Comparison of ENCODE assay signal across 8 cellular contexts in the genomic region with DNA sequence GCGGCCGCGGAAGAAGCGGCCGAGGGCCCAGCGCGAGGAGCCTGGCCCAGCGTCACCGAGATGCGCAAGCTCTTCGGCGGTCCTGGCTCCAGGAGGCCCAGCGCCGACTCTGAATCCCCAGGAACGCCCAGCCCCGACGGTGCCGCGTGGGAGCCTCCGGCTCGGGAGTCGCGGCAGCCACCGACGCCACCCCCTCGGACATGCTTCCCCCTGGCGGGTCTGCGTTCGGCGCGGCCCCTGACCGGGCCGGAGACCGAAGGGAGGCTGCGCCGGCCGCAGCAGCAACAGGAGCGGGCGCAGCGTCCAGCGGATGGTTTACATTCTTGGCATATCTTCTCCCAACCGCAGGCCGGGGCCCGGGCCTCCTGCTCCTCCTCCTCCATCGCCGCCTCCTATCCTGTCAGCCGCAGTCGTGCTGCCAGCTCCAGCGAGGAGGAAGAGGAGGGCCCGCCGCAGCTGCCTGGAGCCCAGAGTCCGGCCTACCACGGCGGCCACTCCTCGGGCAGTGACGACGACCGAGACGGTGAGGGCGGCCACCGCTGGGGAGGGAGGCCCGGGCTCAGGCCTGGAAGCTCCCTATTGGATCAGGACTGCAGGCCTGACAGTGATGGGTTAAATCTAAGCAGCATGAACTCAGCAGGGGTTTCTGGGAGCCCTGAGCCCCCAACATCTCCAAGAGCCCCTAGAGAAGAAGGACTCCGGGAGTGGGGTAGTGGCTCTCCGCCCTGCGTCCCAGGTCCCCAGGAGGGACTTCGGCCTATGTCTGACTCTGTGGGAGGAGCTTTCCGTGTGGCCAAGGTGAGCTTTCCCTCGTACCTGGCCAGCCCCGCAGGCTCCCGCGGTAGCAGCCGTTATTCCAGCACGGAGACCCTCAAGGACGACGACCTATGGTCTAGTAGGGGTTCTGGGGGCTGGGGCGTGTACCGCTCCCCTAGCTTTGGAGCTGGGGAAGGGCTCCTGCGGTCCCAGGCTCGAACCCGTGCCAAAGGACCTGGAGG. TPM values are rescaled to one million over a fixed set of nuclear protein-coding genes. Genes with fewer than 3 reads are reported as not detected.
DNase-seq lines count a peak whose midpoint lies in the region; ATAC-seq and TF ChIP-seq lines count a peak whose summit lies in the region.

No MANE protein-coding gene starts in this region.

- ATAC-seq in body of pancreas (peak; percentile 53), HG03025 (IDR thresholded peaks at IDR 0.05; ENCODE audit: low FRiP score, unreplicated experiment) (no peak)

- TF ChIP-seq EP300 in Ishikawa (IDR thresholded peaks at IDR 0.05; ENCODE audit: borderline replicate concordance) = peak; percentile 48

- peaks cover 57% of the 10 kb centered on the region for H3K4me1 ChIP-seq in body of pancreas
- H3K4me1 ChIP-seq in iPS-15b (ENCODE audit: control insufficient read depth, insufficient read depth, low read length) = no peaks in the 10 kb centered on the region

- no peaks in the 10 kb centered on the region for H3K27me3 ChIP-seq in body of pancreas
- H3K27me3 ChIP-seq in iPS-15b (ENCODE audit: control insufficient read depth, insufficient read depth, low read length) = peaks cover 35% of the 10 kb centered on the region

- H3K9me3 ChIP-seq in body of pancreas = no peaks in the 10 kb centered on the region
- no peaks in the 10 kb centered on the region for H3K9me3 ChIP-seq in iPS-15b (ENCODE audit: control insufficient read depth, insufficient read depth, low read length)

- TF ChIP-seq CTCF in body of pancreas (IDR thresholded peaks at IDR 0.05) = no peak

- H3K9ac ChIP-seq in iPS-15b (ENCODE audit: low read depth, low read length) = no peak overlapping the region

- peak overlapping the region; percentile 71 to 96 (median 90) for H3K27ac ChIP-seq in body of pancreas

- H3K4me3 ChIP-seq in body of pancreas = peak overlapping the region; percentile 34 to 45
- peak overlapping the region; percentile 83 for H3K4me3 ChIP-seq in iPS-15b (ENCODE audit: low read depth, low read length)
- H3K4me3 ChIP-seq in skeletal muscle cell (ENCODE audit: low read depth, low read length) = peak overlapping the region; percentile 64

- H3K36me3 ChIP-seq in body of pancreas (replicated peaks in 1 of 2; ENCODE audit: insufficient read depth in 1 of 2, low read depth in 2 of 2) (no peaks in the 10 kb centered on the region), iPS-15b (ENCODE audit: control insufficient read depth, insufficient read depth, low read length) (no peaks in the 10 kb centered on the region)

- intact Hi-C loops in body of pancreas (cut with DNase I) = no loop called here

- DNase-seq in COLO829 (ENCODE audit: low spot score) (peak; percentile 74), body of pancreas (peak; percentile 65 to 86 (median 80)), skeletal muscle cell (ENCODE audit: low read depth) (peak; percentile 88), NCI-H345 (lab: John Stamatoyannopoulos, UW) (no peak), putamen (ENCODE audit: low spot score) (no peak)

- peak; percentile 74 to 83 (median 76) for TF ChIP-seq POLR2A in body of pancreas (IDR thresholded peaks at IDR 0.05)

- no peak for TF ChIP-seq RAD21 in Ishikawa (IDR thresholded peaks at IDR 0.05; ENCODE audit: low read depth)

- WGBS in body of pancreas, 2 donors = 19 to 40% methylated on average over 13 to 73 of the region's 80 CpGs

TF ChIP-seq in Ishikawa, 13 proteins besides CTCF, POLR2A, EP300 and RAD21:
- TF ChIP-seq TCF12 (IDR thresholded peaks at IDR 0.05; ENCODE audit: low read depth) (peak; percentile 54; the same call in 1 of the 2 replicates), REST (IDR thresholded peaks at IDR 0.05; ENCODE audit: low read depth) (no peak), FOXM1 (IDR thresholded peaks at IDR 0.05; ENCODE audit: borderline replicate concordance, low read depth) (no peak), MAX (IDR thresholded peaks at IDR 0.05) (peak; percentile 45), TAF1 (IDR thresholded peaks at IDR 0.05; ENCODE audit: low read depth) (peak; percentile 60), CREB1 (IDR thresholded peaks at IDR 0.05; ENCODE audit: low read depth) (no peak), TEAD4 (IDR thresholded peaks at IDR 0.05) (peak; percentile 99), YY1 (IDR thresholded peaks at IDR 0.05; ENCODE audit: low read depth) (no peak), ZBTB7A (IDR thresholded peaks at IDR 0.05; ENCODE audit: low read depth) (no peak), EGR1 (IDR thresholded peaks at IDR 0.05) (0 out of 2 replicates have a peak, but pooled peaks have one; percentile 16), CEBPB (IDR thresholded peaks at IDR 0.05) (no peak), NFIC (IDR thresholded peaks at IDR 0.05) (peak; percentile 67)
- TF ChIP-seq, protein P1, sequence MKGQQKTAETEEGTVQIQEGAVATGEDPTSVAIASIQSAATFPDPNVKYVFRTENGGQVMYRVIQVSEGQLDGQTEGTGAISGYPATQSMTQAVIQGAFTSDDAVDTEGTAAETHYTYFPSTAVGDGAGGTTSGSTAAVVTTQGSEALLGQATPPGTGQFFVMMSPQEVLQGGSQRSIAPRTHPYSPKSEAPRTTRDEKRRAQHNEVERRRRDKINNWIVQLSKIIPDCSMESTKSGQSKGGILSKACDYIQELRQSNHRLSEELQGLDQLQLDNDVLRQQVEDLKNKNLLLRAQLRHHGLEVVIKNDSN (IDR thresholded peaks at IDR 0.05) = no peak

RNA-seq across cellular contexts. Expression of gene ARHGEF17, which starts 1.2 kb away (rescaled TPM):
- 10 to 100 TPM; 19.2 to 28.0 TPM for total RNA-seq in body of pancreas

RNA-seq across cellular contexts. Expression of gene P2RY6, which starts 37.1 kb away (rescaled TPM):
- total RNA-seq in body of pancreas = not detected

Comparison
In these comparisons a context has a peak if more than half of its experiments do, and no peak if none do; other contexts are left out.
1. DNase-seq: peak in COLO829 (single experiment), body of pancreas (4 of 4) and skeletal muscle cell (single experiment); none in NCI-H345 (single experiment) and putamen (single experiment).
2. Peak in every context shown above with its lines, with median percentiles within 50 percentile points of each other: H3K4me3 ChIP-seq.